Comparison of ENCODE assay signal across 10 cellular contexts in genomic region chr2:196607896-196608295, GRCh38. TPM values are rescaled to one million over a fixed set of nuclear protein-coding genes. Genes with fewer than 3 reads are reported as not detected.
DNase-seq lines count a peak whose midpoint lies in the region; ATAC-seq, FAIRE-seq and TF ChIP-seq lines count a peak whose summit lies in the region.
"Not testable (repeated sequence)": the region's sequence is repeated elsewhere in the genome, so short reads cannot be mapped to it uniquely, and the experiment has no call there.
"Had no signal": no experiment of that assay in that cellular context is flagged by ENCODE, and none has a peak within 500 bp of the region (broad histone marks: within the 10 kb centered on the region; RNA-seq: fewer than 3 reads in every experiment).

No MANE protein-coding gene starts in this region.

- not testable (repeated sequence) for H2AFZ ChIP-seq in ACC112 (ENCODE audit: low read length, unreplicated experiment); astrocyte (ENCODE audit: low read depth, low read length); endothelial cell of umbilical vein (ENCODE audit: low read depth, low read length); osteoblast (ENCODE audit: low read length)

- peak overlapping the region; percentile 51; the same call in 1 of the 2 replicates for H3K27ac ChIP-seq in ACC112 (ENCODE audit: low read depth, low read length)
- not testable (repeated sequence) for H3K27ac ChIP-seq in astrocyte (ENCODE audit: low read depth, low read length); foreskin keratinocyte
- H3K27ac ChIP-seq in endothelial cell of umbilical vein (ENCODE audit: insufficient read depth, low read depth, low read length), result peak overlapping the region; percentile 96
- H3K27ac ChIP-seq in osteoblast (ENCODE audit: low read depth, low read length), result peak overlapping the region; percentile 20

- peak overlapping the region; percentile 9; the same call in 1 of the 2 replicates for H3K4me3 ChIP-seq in ACC112 (ENCODE audit: low read depth, low read length)
- not testable (repeated sequence) for H3K4me3 ChIP-seq in astrocyte (ENCODE audit: insufficient read depth, low read depth, low read length); endothelial cell of umbilical vein (replicated peaks in 1 of 3; ENCODE audit: insufficient read depth in 1 of 3, low read depth in 1 of 3, low read length in 3 of 3); osteoblast (ENCODE audit: insufficient read depth, low read length)

- intact Hi-C loops in endothelial cell of umbilical vein (cut with micrococcal nuclease), result loop anchor here (10.0 kb wide), 3 partner anchors 317 to 953 kb away; partner anchors contain the start of genes PGAP1, SLC39A10 and STK17B

- POLR2A ChIA-PET in endothelial cell of umbilical vein (lab: Charles Lee), result not testable (repeated sequence)

- DNase-seq in H4 (ENCODE audit: low spot score), result peak; percentile 48
- DNase-seq in RCC 7860 (ENCODE audit: low spot score), result peak; percentile 26
- DNase-seq in astrocyte (ENCODE audit: low read depth), result peak; percentile 11
- not testable (repeated sequence) for DNase-seq in endothelial cell of umbilical vein (ENCODE audit: low read depth, low spot score); osteoblast (ENCODE audit: insufficient read length, low spot score, missing footprints)
- peak in 1 of 2 donors; percentile 62 for DNase-seq in foreskin keratinocyte

- CTCF ChIA-PET in endothelial cell of umbilical vein (lab: Charles Lee), result interaction anchor here (1.2 kb wide), 2 partner anchors 11 to 40 kb away, joined by 4 read pairs; no protein-coding TSS in a partner anchor

- not testable (repeated sequence) for H4K20me1 ChIP-seq in astrocyte (ENCODE audit: insufficient read depth, low read length); endothelial cell of umbilical vein (replicated peaks; ENCODE audit: control insufficient read depth, extremely low read depth, insufficient read depth, low read length); osteoblast (ENCODE audit: insufficient read depth, low read length)

- not testable (repeated sequence) for TF ChIP-seq EP300 in Ishikawa (IDR thresholded peaks at IDR 0.05; ENCODE audit: borderline replicate concordance)

- not testable (repeated sequence) for H3K36me3 Mint-ChIP-seq in astrocyte (ENCODE audit: low read depth, unreplicated experiment)

- not testable (repeated sequence) for BruUV-seq in endothelial cell of umbilical vein (replicated peaks; lab: Mats Ljungman, UMichigan)

- H3K4me1 ChIP-seq in ACC112 (ENCODE audit: control insufficient read depth, insufficient read depth, low read length, unreplicated experiment) (peaks cover 22% of the 10 kb centered on the region), endothelial cell of umbilical vein (ENCODE audit: control insufficient read depth, extremely low read depth, insufficient read depth, low read length) (peaks cover 23% of the 10 kb centered on the region), foreskin keratinocyte (peaks cover 10% of the 10 kb centered on the region), osteoblast (ENCODE audit: insufficient read depth, low read length) (peaks cover 14% of the 10 kb centered on the region)
- H3K4me1 ChIP-seq in astrocyte (ENCODE audit: insufficient read depth, low read length), result not testable (repeated sequence)

- H3K9ac ChIP-seq in astrocyte (ENCODE audit: low read length); endothelial cell of umbilical vein (replicated peaks; ENCODE audit: extremely low read depth, insufficient read depth, low read length): not testable (repeated sequence)

- H3K27me3 ChIP-seq in ACC112 (ENCODE audit: insufficient read depth, low read length); astrocyte (ENCODE audit: insufficient read depth, low read length); endothelial cell of umbilical vein (ENCODE audit: control insufficient read depth in 2 of 2, insufficient read depth in 2 of 2, low read length in 2 of 2); foreskin keratinocyte; osteoblast (ENCODE audit: insufficient read depth, low read length): not testable (repeated sequence)

- H3K9me3 Mint-ChIP-seq in astrocyte (ENCODE audit: unreplicated experiment), result not testable (repeated sequence)

- dilution Hi-C loops in endothelial cell of umbilical vein (cut with MboI; ENCODE audit: extremely low pct_ligation_motif_present, low sequenced_read_pairs), result not testable (repeated sequence)

- not testable (repeated sequence) for H3K27me3 Mint-ChIP-seq in astrocyte (ENCODE audit: low read depth, unreplicated experiment)

- peak; percentile 70 for ATAC-seq in foreskin keratinocyte

- not testable (repeated sequence) for H3K79me2 ChIP-seq in ACC112 (ENCODE audit: control insufficient read depth, insufficient read depth, low read length, unreplicated experiment); astrocyte (ENCODE audit: insufficient read depth, low read length); endothelial cell of umbilical vein (ENCODE audit: control insufficient read depth, insufficient read depth, low read length); osteoblast (ENCODE audit: insufficient read depth, low read length)

- TF ChIP-seq CTCF in astrocyte (IDR thresholded peaks at IDR 0.05; ENCODE audit: insufficient read depth, low read depth, low read length); endothelial cell of umbilical vein (IDR thresholded peaks at IDR 0.05; ENCODE audit: extremely low read depth in 1 of 2, insufficient read depth in 1 of 2, low read depth in 1 of 2, low read length in 2 of 2); foreskin keratinocyte (conservative IDR thresholded peaks at IDR 0.05); osteoblast (IDR thresholded peaks at IDR 0.05; ENCODE audit: extremely low read depth, low read depth, low read length): not testable (repeated sequence)

- TF ChIP-seq RAD21 in Ishikawa (IDR thresholded peaks at IDR 0.05; ENCODE audit: low read depth), result not testable (repeated sequence)

- H3K9me3 ChIP-seq in astrocyte (ENCODE audit: insufficient read depth, low read depth, low read length); endothelial cell of umbilical vein (replicated peaks; ENCODE audit: control insufficient read depth, insufficient read depth, low read length); osteoblast (ENCODE audit: low read depth, low read length): not testable (repeated sequence)

- not testable (repeated sequence) for TF ChIP-seq POLR2A in endothelial cell of umbilical vein (IDR thresholded peaks at IDR 0.05; ENCODE audit: low read depth, low read length)

- not testable (repeated sequence) for H3K36me3 ChIP-seq in ACC112 (ENCODE audit: insufficient read depth, low read length); astrocyte (ENCODE audit: insufficient read depth, low read length); endothelial cell of umbilical vein (ENCODE audit: control insufficient read depth in 2 of 2, extremely low read depth in 1 of 2, insufficient read depth in 2 of 2, low read length in 2 of 2); osteoblast (ENCODE audit: insufficient read depth, low read length)

- FAIRE-seq in RCC 7860 (lab: Jason Lieb, UNC), result peak; percentile 73
- FAIRE-seq in astrocyte (lab: Jason Lieb, UNC); endothelial cell of umbilical vein (lab: Jason Lieb, UNC): not testable (repeated sequence)

- H3K4me1 Mint-ChIP-seq in astrocyte (ENCODE audit: low read depth, unreplicated experiment), result not testable (repeated sequence)

- H3K4me3 Mint-ChIP-seq in astrocyte (ENCODE audit: unreplicated experiment), result not testable (repeated sequence)

- not testable (repeated sequence) for H3K4me2 ChIP-seq in astrocyte (ENCODE audit: low read length); endothelial cell of umbilical vein (ENCODE audit: insufficient read depth, low read length)
- H3K4me2 ChIP-seq in osteoblast (ENCODE audit: insufficient read depth, low read length), result peak overlapping the region; percentile 21

- not testable (repeated sequence) for H3K27ac Mint-ChIP-seq in astrocyte (ENCODE audit: unreplicated experiment)

- H3K9me1 ChIP-seq in endothelial cell of umbilical vein (replicated peaks; ENCODE audit: control insufficient read depth, extremely low read depth, insufficient read depth, low read length), result not testable (repeated sequence)

TF ChIP-seq in Ishikawa, 13 proteins besides CTCF, POLR2A, EP300 and RAD21 (continues in another document):
- peak; percentile 93 for TF ChIP-seq CEBPB (IDR thresholded peaks at IDR 0.05)

RNA-seq across cellular contexts. Expression of gene HECW2, which starts 14.5 kb away (rescaled TPM):
- total RNA-seq in H4 (2014; rRNA removed; shearing (Covaris generic)), result 3.6 and 8.6 TPM in 2 replicates
- total RNA-seq in astrocyte, result 8.9 and 10.1 TPM in 2 replicates
- total RNA-seq in endothelial cell of umbilical vein, result 180 and 200 TPM in 2 replicates
- polyA plus RNA-seq in endothelial cell of umbilical vein, result 42.4 and 50.8 TPM in 2 replicates
- polyA plus RNA-seq in endothelial cell of umbilical vein (2011; cell fraction: cytosol; rRNA removed), result 28.5 and 31.2 TPM in 2 replicates
- polyA plus RNA-seq in endothelial cell of umbilical vein (2011; cell fraction: nucleus; rRNA removed), result 169 and 172 TPM in 2 replicates
- 57.2 and 68.8 TPM in 2 replicates for polyA plus RNA-seq in endothelial cell of umbilical vein (2012)
- polyA minus RNA-seq in endothelial cell of umbilical vein, result 405 and 454 TPM in 2 replicates
- polyA minus RNA-seq in endothelial cell of umbilical vein (2011; cell fraction: cytosol; rRNA and poly(A)+ RNA removed), result 2.8 TPM
- polyA minus RNA-seq in endothelial cell of umbilical vein (2011; cell fraction: nucleus; rRNA and poly(A)+ RNA removed), result 424 and 619 TPM in 2 replicates
- total RNA-seq in foreskin keratinocyte, result 0.35 and 1.3 TPM in 2 replicates
- 0.04 and 0.43 TPM in 2 replicates for polyA plus RNA-seq in foreskin keratinocyte
- total RNA-seq in osteoblast, result 26.1 and 69.8 TPM in 2 replicates
- total RNA-seq: G401, HT-29 had no signal

RNA-seq across cellular contexts. Expression of gene CCDC150, which starts 31.6 kb away (rescaled TPM):
- total RNA-seq in H4 (2014; rRNA removed; shearing (Covaris generic)), result 1.4 and 2.3 TPM in 2 replicates
- total RNA-seq in astrocyte (2.2 and 4.4 TPM in 2 replicates), endothelial cell of umbilical vein (18.1 and 19.9 TPM in 2 replicates), foreskin keratinocyte (5.5 and 6.9 TPM in 2 replicates), osteoblast (5.8 and 8.5 TPM in 2 replicates)
- polyA plus RNA-seq in endothelial cell of umbilical vein (1.1 and 1.7 TPM in 2 replicates), foreskin keratinocyte (2.4 and 2.5 TPM in 2 replicates)
- polyA plus RNA-seq in endothelial cell of umbilical vein (2011; cell fraction: cytosol; rRNA removed), result 1.3 and 2.2 TPM in 2 replicates
- 43.9 and 79.3 TPM in 2 replicates for polyA plus RNA-seq in endothelial cell of umbilical vein (2011; cell fraction: nucleus; rRNA removed)
- polyA plus RNA-seq in endothelial cell of umbilical vein (2012), result 3.9 and 4.5 TPM in 2 replicates
- polyA minus RNA-seq in endothelial cell of umbilical vein, result 7.9 and 8.3 TPM in 2 replicates
- polyA minus RNA-seq in endothelial cell of umbilical vein (2011; cell fraction: cytosol; rRNA and poly(A)+ RNA removed), result 6.5 TPM
- 31.1 and 55.3 TPM in 2 replicates for polyA minus RNA-seq in endothelial cell of umbilical vein (2011; cell fraction: nucleus; rRNA and poly(A)+ RNA removed)
